In the genomic region with DNA sequence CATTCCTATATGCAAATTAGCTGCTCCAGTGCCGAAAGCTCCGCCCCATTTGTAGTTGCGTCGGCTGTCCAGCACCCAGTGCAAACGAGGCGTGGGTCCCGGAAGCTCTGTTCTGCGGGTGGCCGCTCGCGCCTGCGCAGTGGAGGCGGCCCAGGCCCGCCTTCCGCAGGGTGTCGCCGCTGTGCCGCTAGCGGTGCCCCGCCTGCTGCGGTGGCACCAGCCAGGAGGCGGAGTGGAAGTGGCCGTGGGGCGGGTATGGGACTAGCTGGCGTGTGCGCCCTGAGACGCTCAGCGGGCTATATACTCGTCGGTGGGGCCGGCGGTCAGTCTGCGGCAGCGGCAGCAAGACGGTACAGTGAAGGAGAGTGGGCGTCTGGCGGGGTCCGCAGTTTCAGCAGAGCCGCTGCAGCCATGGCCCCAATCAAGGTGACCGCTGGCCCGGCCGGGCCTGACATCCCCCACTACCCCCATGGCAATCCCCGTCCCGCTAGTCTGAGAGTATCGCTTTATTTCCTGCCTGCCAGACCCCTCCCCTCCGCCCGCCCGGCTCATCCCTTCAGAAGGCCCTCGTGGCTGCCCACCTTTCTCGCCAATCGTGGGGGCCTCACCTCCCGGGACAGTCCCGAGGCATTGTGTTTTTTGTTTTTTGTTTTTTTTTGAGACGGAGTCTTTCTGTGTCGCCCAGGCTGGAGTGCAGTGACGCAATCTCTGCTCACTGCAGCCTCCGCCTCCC, we compare ENCODE assay signal across 8 cellular contexts. TPM values are rescaled to one million over a fixed set of nuclear protein-coding genes. Genes with fewer than 3 reads are reported as not detected.
A peak's percentile ranks its signal among the peaks of the same experiment; 100 is the strongest.
DNase-seq lines count a peak whose midpoint lies in the region; ATAC-seq and TF ChIP-seq lines count a peak whose summit lies in the region.

Gene PRDX5, plus strand, starts transcription at position 161 of the 733 bp plus-strand sequence. Its CDS starts 95 bp downstream, at position 256.

- TF ChIP-seq EP300 in suprapubic skin (IDR thresholded peaks at IDR 0.05): no peak

- H3K27ac Mint-ChIP-seq in activated naive CD4-positive, alpha-beta T cell treated with anti-CD3 and anti-CD28 coated beads, Interleukin-2, amount 50 U/mL, for 24 hours: peak within 1 kb of the TSS; percentile 99

- TF ChIP-seq POLR2A in GM10847 (IDR thresholded peaks at IDR 0.05; ENCODE audit: extremely low read depth, insufficient read length): peak; percentile 76
- peak in 1 of 2 donors; percentile 51 for TF ChIP-seq POLR2A in suprapubic skin (IDR thresholded peaks at IDR 0.05)

- H3K9me3 ChIP-seq in suprapubic skin: no peaks in the 10 kb centered on the region

- ATAC-seq in HG02588 (IDR thresholded peaks at IDR 0.05; ENCODE audit: unreplicated experiment): peak; percentile 72
- ATAC-seq in SK-N-SH treated with all-trans-retinoic acid at 6 μM for 48 hours: peak; percentile 86

- peaks cover 69% of the 10 kb centered on the region for H3K4me1 ChIP-seq in suprapubic skin

- H3K27ac ChIP-seq in suprapubic skin: peak within 1 kb of the TSS; percentile 99

- WGBS in suprapubic skin: 0% methylated on average over 20 of the region's 57 CpGs

- H3K4me3 ChIP-seq in suprapubic skin: peak within 1 kb of the TSS; percentile 88

- peak in 1 of 2 donors; percentile 34 for TF ChIP-seq CTCF in suprapubic skin (IDR thresholded peaks at IDR 0.05)

- H3K4me3 Mint-ChIP-seq in activated naive CD4-positive, alpha-beta T cell treated with anti-CD3 and anti-CD28 coated beads, Interleukin-2, amount 50 U/mL, for 24 hours: peak within 1 kb of the TSS; percentile 95

- peaks cover 9% of the 10 kb centered on the region for H3K36me3 Mint-ChIP-seq in activated naive CD4-positive, alpha-beta T cell treated with anti-CD3 and anti-CD28 coated beads, Interleukin-2, amount 50 U/mL, for 24 hours

- no peaks in the 10 kb centered on the region for H3K9me3 Mint-ChIP-seq in activated naive CD4-positive, alpha-beta T cell treated with anti-CD3 and anti-CD28 coated beads, Interleukin-2, amount 50 U/mL, for 24 hours

- H3K27me3 Mint-ChIP-seq in activated naive CD4-positive, alpha-beta T cell treated with anti-CD3 and anti-CD28 coated beads, Interleukin-2, amount 50 U/mL, for 24 hours: no peaks in the 10 kb centered on the region

- peaks cover 48% of the 10 kb centered on the region for H3K36me3 ChIP-seq in suprapubic skin

- peaks cover 25% of the 10 kb centered on the region for H3K4me1 Mint-ChIP-seq in activated naive CD4-positive, alpha-beta T cell treated with anti-CD3 and anti-CD28 coated beads, Interleukin-2, amount 50 U/mL, for 24 hours

- no peaks in the 10 kb centered on the region for H3K27me3 ChIP-seq in suprapubic skin

- DNase-seq in NCI-H1092 treated with DMSO at 0.1 percent for 48 hours (lab: John Stamatoyannopoulos, UW): peak; percentile 99
- DNase-seq in germinal center (ENCODE audit: low spot score): peak; percentile 95
- peak; percentile 60 to 98 (median 95) for DNase-seq in nucleus accumbens (lab: John Stamatoyannopoulos, UW)
- peak; percentile 98 to 99 for DNase-seq in suprapubic skin (ENCODE audit: low spot score in 2 of 2)

TF ChIP-seq in SK-N-SH treated with all-trans-retinoic acid at 6 μM for 48 hours, 23 proteins besides CTCF, POLR2A, EP300 and RAD21:
- TF ChIP-seq PPARA (CRISPR knock-in tag; IDR thresholded peaks at IDR 0.05; ENCODE audit: borderline replicate concordance) (no peak), ZFP3 (CRISPR knock-in tag; IDR thresholded peaks at IDR 0.05) (no peak), TCF4 (CRISPR knock-in tag; IDR thresholded peaks at IDR 0.05; ENCODE audit: borderline replicate concordance) (no peak), RARB (CRISPR knock-in tag; IDR thresholded peaks at IDR 0.05) (no peak)
TF ChIP-seq in SK-N-SH treated with all-trans-retinoic acid at 6 μM for 48 hours: peak in this region for 0.

RNA-seq across cellular contexts. Expression of gene PRDX5, which starts in this region (rescaled TPM):
- total RNA-seq in suprapubic skin: 100 to 1,000 TPM; 130 to 227 (median 187) TPM

Comparison
In these comparisons a context has a peak if more than half of its experiments do, and no peak if none do; other contexts are left out.
1. Peak in every context shown above with its lines: DNase-seq, ATAC-seq, H3K4me3 ChIP-seq and H3K27ac ChIP-seq.